In genomic region chr11:76834151-76834550, GRCh38 we compare ENCODE assay signal across 19 cellular contexts. TPM values are rescaled to one million over a fixed set of nuclear protein-coding genes. Genes with fewer than 3 reads are reported as not detected.
DNase-seq lines count a peak whose midpoint lies in the region; ATAC-seq and TF ChIP-seq lines count a peak whose summit lies in the region.
"Had no signal": no experiment of that assay in that cellular context is flagged by ENCODE, and none has a peak within 500 bp of the region (broad histone marks: within the 10 kb centered on the region; RNA-seq: fewer than 3 reads in every experiment).

No MANE protein-coding gene starts in this region.

- H3K9me3 ChIP-seq in IMR-90 (ENCODE audit: control insufficient read depth, insufficient read depth, low read length) (no peaks in the 10 kb centered on the region; the same call in 1 of the 2 replicates), vagina (no peaks in the 10 kb centered on the region), testis (no peaks in the 10 kb centered on the region)
- H3K9me3 ChIP-seq: BE2C had no signal

- H3K18ac ChIP-seq in IMR-90 (ENCODE audit: low read depth, low read length), result no peak overlapping the region

- H3K4me3 ChIP-seq in IMR-90 (ENCODE audit: insufficient read depth, low read depth, low read length) (no peak overlapping the region), vagina (no peak overlapping the region), lower leg skin (ENCODE audit: low read depth, poor library complexity, severe bottlenecking) (no peak overlapping the region), testis (no peak overlapping the region)
- H3K4me3 ChIP-seq: GM23248 had no signal

- H3K9me1 ChIP-seq in IMR-90 (ENCODE audit: insufficient read depth, low read length), result peaks cover 3% of the 10 kb centered on the region; the same call in 1 of the 2 replicates

- H3K27me3 ChIP-seq in IMR-90 (ENCODE audit: control insufficient read depth, insufficient read depth, low read length), result peaks cover 60% of the 10 kb centered on the region
- H3K27me3 ChIP-seq in vagina, result no peaks in the 10 kb centered on the region
- H3K27me3 ChIP-seq in testis, result no peaks in the 10 kb centered on the region
- H3K27me3 ChIP-seq: BE2C had no signal

- H3K36me3 ChIP-seq in IMR-90 (ENCODE audit: control insufficient read depth, insufficient read depth, low read length) (no peaks in the 10 kb centered on the region), vagina (no peaks in the 10 kb centered on the region), testis (ENCODE audit: low read depth, missing control alignments) (no peaks in the 10 kb centered on the region)
- H3K36me3 ChIP-seq: BE2C had no signal

- H4K91ac ChIP-seq in IMR-90 (ENCODE audit: insufficient read depth, low read depth, low read length), result no peak overlapping the region

- H4K8ac ChIP-seq in IMR-90 (ENCODE audit: low read depth in 2 of 2, low read length in 2 of 2), result no peak overlapping the region

- TF ChIP-seq CTCF in IMR-90 (conservative IDR thresholded peaks at IDR 0.05; ENCODE audit: low read depth, low read length) (no peak), vagina (IDR thresholded peaks at IDR 0.05) (no peak), lower leg skin (IDR thresholded peaks at IDR 0.05) (no peak), testis (IDR thresholded peaks at IDR 0.05) (no peak)

- H3K4ac ChIP-seq in IMR-90 (ENCODE audit: low read depth, low read length), result no peak overlapping the region

- intact Hi-C loops in IMR-90 (cut with micrococcal nuclease) (no loop called here), vagina (cut with DNase I) (no loop called here), lower leg skin (cut with DNase I; ENCODE audit: low total_unique reads) (no loop called here), testis (cut with DNase I; ENCODE audit: low total_unique reads) (no loop called here)

- H3K79me1 ChIP-seq in IMR-90 (ENCODE audit: low read depth in 1 of 2, low read length in 2 of 2), result no peaks in the 10 kb centered on the region

- H4K20me1 ChIP-seq in IMR-90 (ENCODE audit: insufficient read depth, low read length), result no peaks in the 10 kb centered on the region

- TF ChIP-seq RAD21 in IMR-90 (IDR thresholded peaks at IDR 0.05; ENCODE audit: low read length), result no peak

- no peak overlapping the region for H3K56ac ChIP-seq in IMR-90 (ENCODE audit: extremely low read depth, insufficient read depth, low read length)

- no TSS peak for BruUV-seq in IMR-90 (replicated peaks; lab: Mats Ljungman, UMichigan)

- ATAC-seq in IMR-90 (ENCODE audit: low read depth), result peak; percentile 76

- H3K9ac ChIP-seq in IMR-90 (ENCODE audit: low read depth, low read length), result no peak overlapping the region
- H3K9ac ChIP-seq: GM23248 had no signal

- TF ChIP-seq POLR2A in IMR-90 (IDR thresholded peaks at IDR 0.05; ENCODE audit: low read depth, low read length) (no peak), vagina (IDR thresholded peaks at IDR 0.05) (no peak), lower leg skin (IDR thresholded peaks at IDR 0.05) (no peak), testis (IDR thresholded peaks at IDR 0.05) (no peak)

- no peak overlapping the region for H2BK20ac ChIP-seq in IMR-90 (ENCODE audit: low read depth, low read length)

- no peak overlapping the region for H2AFZ ChIP-seq in IMR-90 (replicated peaks; ENCODE audit: low read length, poor library complexity)
- H2AFZ ChIP-seq: GM23248 had no signal

- dilution Hi-C loops in IMR-90 (cut with HindIII; ENCODE audit: low sequenced_read_pairs, unreplicated experiment), result no loop called here

- WGBS in IMR-90 (ENCODE audit: extremely low coverage in 2 of 2, insufficient read length in 1 of 2), 2 experiments, result 71% methylated on average over 1 of the region's 3 CpGs; no CpG with 5 or more reads in 1 of the 2 experiments
- WGBS in lower leg skin, 2 donors, result 82 to 83% methylated on average over 3 of the region's 3 CpGs
- WGBS in testis, 2 donors, result 87 to 93% methylated on average over 3 of the region's 3 CpGs

- no peak overlapping the region for H4K5ac ChIP-seq in IMR-90 (ENCODE audit: low read depth, low read length)

- no peak overlapping the region for H2BK5ac ChIP-seq in IMR-90 (ENCODE audit: low read depth, low read length, poor library complexity, severe bottlenecking)

- DNase-seq in IMR-90, result peak; percentile 63
- DNase-seq in fibroblast of gingiva (ENCODE audit: low read depth), result peak; percentile 59
- peak; percentile 55 for DNase-seq in iris pigment epithelial cell (ENCODE audit: low read depth)
- peak in 1 of 2 donors; percentile 52 for DNase-seq in vagina (ENCODE audit: extremely low spot score in 2 of 2)
- DNase-seq in lower leg skin (ENCODE audit: low spot score in 2 of 2), result no peak
- DNase-seq in NCI-H510A treated with DMSO at 0.1 percent for 48 hours (lab: John Stamatoyannopoulos, UW), result no peak
- no peak for DNase-seq in testis
- DNase-seq: BE2C; C1 segment of cervical spinal cord; CD4-positive, CD25-positive, alpha-beta regulatory T cell; CD8-positive, alpha-beta memory T cell; COR-L47; DMS 273 treated with DMSO at 0.1 percent for 48 hours; DMS53; DND-41; EL; GM23248; HCEC 1CT had no signal

- H2AK9ac ChIP-seq in IMR-90 (replicated peaks; ENCODE audit: low read depth, low read length, poor library complexity), result no peak overlapping the region

- H2AK5ac ChIP-seq in IMR-90 (ENCODE audit: low read depth, low read length), result no peak overlapping the region

- in situ Hi-C loops in IMR-90 (cut with MboI; ENCODE audit: low sequenced_read_pairs), result no loop called here

- POLR2A ChIA-PET in IMR-90 (lab: Charles Lee; ENCODE audit: unreplicated experiment), result no interaction called here

- no peak overlapping the region for H3K14ac ChIP-seq in IMR-90 (replicated peaks; ENCODE audit: low read depth, low read length)

- H2BK120ac ChIP-seq in IMR-90 (ENCODE audit: low read depth, low read length), result no peak overlapping the region

- no peak overlapping the region for H3K23ac ChIP-seq in IMR-90 (ENCODE audit: low read depth, low read length)

- H3K4me1 ChIP-seq in IMR-90 (ENCODE audit: control insufficient read depth, insufficient read depth, low read length), result peaks cover 5% of the 10 kb centered on the region; the same call in 1 of the 2 replicates
- H3K4me1 ChIP-seq in vagina, result peaks cover 52% of the 10 kb centered on the region
- peaks cover 13% of the 10 kb centered on the region for H3K4me1 ChIP-seq in testis
- H3K4me1 ChIP-seq: BE2C had no signal

- H3K27ac ChIP-seq in IMR-90 (ENCODE audit: insufficient read depth, low read length) (no peak overlapping the region), vagina (peak overlapping the region; percentile 56), testis (no peak overlapping the region)
- H3K27ac ChIP-seq: GM23248 had no signal

- CTCF ChIA-PET in IMR-90 (lab: Yijun Ruan, JAX), result interaction anchor here (0.7 kb wide), 1 partner anchor 33 kb away, joined by 3 read pairs; no protein-coding TSS in a partner anchor

- H2BK15ac ChIP-seq in IMR-90 (ENCODE audit: low read depth, low read length), result no peak overlapping the region

- H3K4me2 ChIP-seq in IMR-90 (ENCODE audit: low read depth, low read length), result no peak overlapping the region

TF ChIP-seq in IMR-90, 13 proteins besides CTCF, POLR2A, EP300 and RAD21:
- TF ChIP-seq MAZ (IDR thresholded peaks at IDR 0.05; ENCODE audit: borderline replicate concordance, low read depth, low read length), result no peak
- no peak for TF ChIP-seq MXI1 (IDR thresholded peaks at IDR 0.05; ENCODE audit: borderline replicate concordance, low read depth, low read length)
- TF ChIP-seq BHLHE40 (IDR thresholded peaks at IDR 0.05; ENCODE audit: low read depth, low read length), result 0 out of 2 replicates have a peak, but pooled peaks have one; percentile 8
- no peak for TF ChIP-seq NFE2L2 (IDR thresholded peaks at IDR 0.05; ENCODE audit: low read depth, low read length)
- no peak for TF ChIP-seq ELK1 (IDR thresholded peaks at IDR 0.05; ENCODE audit: borderline replicate concordance, low read depth, low read length)

RNA-seq across cellular contexts. Expression of gene ACER3, which starts 26.6 kb away (rescaled TPM):
- 10.0 and 10.3 TPM in 2 replicates for total RNA-seq in IMR-90 (2012; rRNA removed)
- 3.3 and 3.5 TPM in 2 replicates for polyA plus RNA-seq in IMR-90 (2012; rRNA removed)
- 0.74 and 5.6 TPM in 2 replicates for polyA plus RNA-seq in IMR-90 (2012; cell fraction: cytosol; rRNA removed)
- polyA plus RNA-seq in IMR-90 (2012; cell fraction: nucleus; rRNA removed; ENCODE audit: low replicate concordance), result 2.0 and 5.1 TPM in 2 replicates
- 16.2 TPM for total RNA-seq in vagina
- total RNA-seq in lower leg skin, result 1 to 10 TPM; 3.5 to 5.9 (median 5.1) TPM
- total RNA-seq in testis, result 10 to 100 TPM; 14.6 to 23.7 TPM
- 34.8 TPM for polyA plus RNA-seq in testis (ENCODE audit: insufficient read depth, low read depth, low replicate concordance)

RNA-seq across cellular contexts. Expression of gene TSKU, which starts 51.0 kb away (rescaled TPM):
- total RNA-seq in IMR-90 (2012; rRNA removed) (6.4 and 6.8 TPM in 2 replicates), vagina (144 TPM), lower leg skin (100 to 1,000 TPM; 113 to 125 (median 120) TPM), testis (10 to 100 TPM; 17.1 to 30.2 TPM)
- polyA plus RNA-seq in IMR-90 (2012; rRNA removed) (26.6 and 28.7 TPM in 2 replicates), testis (ENCODE audit: insufficient read depth, low read depth, low replicate concordance) (25.9 TPM)
- 13.1 and 43.5 TPM in 2 replicates for polyA plus RNA-seq in IMR-90 (2012; cell fraction: cytosol; rRNA removed)
- polyA plus RNA-seq in IMR-90 (2012; cell fraction: nucleus; rRNA removed; ENCODE audit: low replicate concordance), result 11.3 and 20.6 TPM in 2 replicates
- total RNA-seq: CD4-positive, CD25-positive, alpha-beta regulatory T cell had no signal
- polyA plus RNA-seq: CD4-positive, CD25-positive, alpha-beta regulatory T cell; CD8-positive, alpha-beta memory T cell; IgD-negative memory B cell had no signal

Comparison
In these comparisons a context has a peak if more than half of its experiments do, and no peak if none do; other contexts are left out.
1. DNase-seq: peak in IMR-90 (single experiment), fibroblast of gingiva (single experiment) and iris pigment epithelial cell (single experiment); none in lower leg skin (0 of 2), NCI-H510A treated with DMSO at 0.1 percent for 48 hours (single experiment) and testis (single experiment).